ENCODE assay signal across 20 cellular contexts in genomic region chr19:45710731-45711130, GRCh38. TPM values are rescaled to one million over a fixed set of nuclear protein-coding genes. Genes with fewer than 3 reads are reported as not detected.
A peak's percentile ranks its signal among the peaks of the same experiment; 100 is the strongest.
DNase-seq lines count a peak whose midpoint lies in the region; ATAC-seq and TF ChIP-seq lines count a peak whose summit lies in the region.
"Had no signal": no experiment of that assay in that cellular context is flagged by ENCODE, and none has a peak within 500 bp of the region (broad histone marks: within the 10 kb centered on the region; RNA-seq: fewer than 3 reads in every experiment).

No MANE protein-coding gene starts in this region.

- H3K36me3 Mint-ChIP-seq in activated T-cell treated with anti-CD3 and anti-CD28 coated beads, Interleukin-2, amount 50 U/mL, for 72 hours (ENCODE audit: insufficient read depth in 2 of 2): peaks cover 0 to 2% of the 10 kb centered on the region in 2 donors
- H3K36me3 Mint-ChIP-seq in T-helper 17 cell (ENCODE audit: low read depth): peaks cover 2% of the 10 kb centered on the region
- peaks cover 15% of the 10 kb centered on the region for H3K36me3 Mint-ChIP-seq in central memory CD8-positive, alpha-beta T cell (ENCODE audit: insufficient read depth)
- peaks cover 69% of the 10 kb centered on the region for H3K36me3 Mint-ChIP-seq in stimulated activated effector memory CD8-positive, alpha-beta T cell treated with anti-CD3 and anti-CD28 coated beads, Interleukin-12 subunit alpha, Interleukin-12 subunit beta, amount 100 ng/mL, for 72 hours

- H3K9me3 ChIP-seq in T-helper 17 cell (ENCODE audit: control insufficient read depth, low read length, poor library complexity, severe bottlenecking) (no peaks in the 10 kb centered on the region), right lobe of liver (no peaks in the 10 kb centered on the region)
- H3K9me3 ChIP-seq: esophagus muscularis mucosa, prostate gland, tibial nerve had no signal

- ATAC-seq in activated T-cell treated with anti-CD3 and anti-CD28 coated beads, Interleukin-2, amount 50 U/mL, for 72 hours (replicated peaks in 1 of 2): no peak
- no peak for ATAC-seq in T-helper 17 cell
- ATAC-seq in central memory CD8-positive, alpha-beta T cell (replicated peaks; ENCODE audit: extremely low read depth, poor library complexity, severe bottlenecking): no peak
- no peak for ATAC-seq in stimulated activated effector memory CD8-positive, alpha-beta T cell treated with anti-CD3 and anti-CD28 coated beads, Interleukin-12 subunit alpha, Interleukin-12 subunit beta, amount 100 ng/mL, for 72 hours
- no peak for ATAC-seq in right lobe of liver
- no peak for ATAC-seq in HG02588 (IDR thresholded peaks at IDR 0.05; ENCODE audit: unreplicated experiment)

- H3K27me3 ChIP-seq in right lobe of liver: no peaks in the 10 kb centered on the region
- H3K27me3 ChIP-seq: brain microvascular endothelial cell, esophagus muscularis mucosa, tibial nerve had no signal

- H3K4me1 Mint-ChIP-seq in activated T-cell treated with anti-CD3 and anti-CD28 coated beads, Interleukin-2, amount 50 U/mL, for 72 hours (ENCODE audit: low read depth): peaks cover 10% of the 10 kb centered on the region
- H3K4me1 Mint-ChIP-seq in T-helper 17 cell: peaks cover 9% of the 10 kb centered on the region
- peaks cover 12% of the 10 kb centered on the region for H3K4me1 Mint-ChIP-seq in central memory CD8-positive, alpha-beta T cell
- peaks cover 12% of the 10 kb centered on the region for H3K4me1 Mint-ChIP-seq in stimulated activated effector memory CD8-positive, alpha-beta T cell treated with anti-CD3 and anti-CD28 coated beads, Interleukin-12 subunit alpha, Interleukin-12 subunit beta, amount 100 ng/mL, for 72 hours

- no peaks in the 10 kb centered on the region for H3K4me1 ChIP-seq in right lobe of liver
- H3K4me1 ChIP-seq: prostate gland had no signal

- no peaks in the 10 kb centered on the region for H3K27me3 Mint-ChIP-seq in activated T-cell treated with anti-CD3 and anti-CD28 coated beads, Interleukin-2, amount 50 U/mL, for 72 hours (ENCODE audit: low read depth)
- H3K27me3 Mint-ChIP-seq in T-helper 17 cell: no peaks in the 10 kb centered on the region
- H3K27me3 Mint-ChIP-seq in central memory CD8-positive, alpha-beta T cell: no peaks in the 10 kb centered on the region

- H3K27ac Mint-ChIP-seq in activated T-cell treated with anti-CD3 and anti-CD28 coated beads, Interleukin-2, amount 50 U/mL, for 72 hours: peak overlapping the region; percentile 12
- peak overlapping the region; percentile 11 for H3K27ac Mint-ChIP-seq in T-helper 17 cell
- peak overlapping the region; percentile 1 for H3K27ac Mint-ChIP-seq in central memory CD8-positive, alpha-beta T cell (ENCODE audit: low read depth)
- H3K27ac Mint-ChIP-seq in stimulated activated effector memory CD8-positive, alpha-beta T cell treated with anti-CD3 and anti-CD28 coated beads, Interleukin-12 subunit alpha, Interleukin-12 subunit beta, amount 100 ng/mL, for 72 hours: peak overlapping the region; percentile 60
- H3K27ac Mint-ChIP-seq: T-helper 1 cell treated with Interleukin-12 subunit alpha and Interleukin-12 subunit beta and Interleukin-4 antibody, amounts not matched to agents 30 μg/mL and 1 μg/mL, for 36 hours had no signal

- H3K27ac ChIP-seq in right lobe of liver: no peak overlapping the region
- H3K27ac ChIP-seq: brain microvascular endothelial cell, prostate gland had no signal

- peaks cover 0 to 18% (median under 1%) of the 10 kb centered on the region in 4 donors for H3K36me3 ChIP-seq in right lobe of liver

- H3K4me3 ChIP-seq in right lobe of liver: no peak overlapping the region
- H3K4me3 ChIP-seq: esophagus muscularis mucosa, prostate gland, tibial nerve had no signal

- intact Hi-C loops in right lobe of liver (cut with DNase I): no loop called here

- no peak for TF ChIP-seq POLR2A in right lobe of liver (IDR thresholded peaks at IDR 0.05)

- no peaks in the 10 kb centered on the region for H3K9me3 Mint-ChIP-seq in activated T-cell treated with anti-CD3 and anti-CD28 coated beads, Interleukin-2, amount 50 U/mL, for 72 hours
- H3K9me3 Mint-ChIP-seq in central memory CD8-positive, alpha-beta T cell: no peaks in the 10 kb centered on the region
- no peaks in the 10 kb centered on the region for H3K9me3 Mint-ChIP-seq in stimulated activated effector memory CD8-positive, alpha-beta T cell treated with anti-CD3 and anti-CD28 coated beads, Interleukin-12 subunit alpha, Interleukin-12 subunit beta, amount 100 ng/mL, for 72 hours
- H3K9me3 Mint-ChIP-seq: T-helper 1 cell treated with Interleukin-12 subunit alpha and Interleukin-12 subunit beta and Interleukin-4 antibody, amounts not matched to agents 30 μg/mL and 1 μg/mL, for 36 hours had no signal

- no peak overlapping the region for H3K4me3 Mint-ChIP-seq in activated T-cell treated with anti-CD3 and anti-CD28 coated beads, Interleukin-2, amount 50 U/mL, for 72 hours
- no peak overlapping the region for H3K4me3 Mint-ChIP-seq in T-helper 17 cell
- H3K4me3 Mint-ChIP-seq in central memory CD8-positive, alpha-beta T cell: no peak overlapping the region
- H3K4me3 Mint-ChIP-seq in stimulated activated effector memory CD8-positive, alpha-beta T cell treated with anti-CD3 and anti-CD28 coated beads, Interleukin-12 subunit alpha, Interleukin-12 subunit beta, amount 100 ng/mL, for 72 hours: no peak overlapping the region
- H3K4me3 Mint-ChIP-seq: T-helper 1 cell treated with Interleukin-12 subunit alpha and Interleukin-12 subunit beta and Interleukin-4 antibody, amounts not matched to agents 30 μg/mL and 1 μg/mL, for 36 hours had no signal

- WGBS in right lobe of liver (ENCODE audit: insufficient coverage, low coverage, low lambda C conversion rate, missing lambda C conversion rate): 74% methylated on average over 7 of the region's 8 CpGs

- no peak for TF ChIP-seq CTCF in right lobe of liver (IDR thresholded peaks at IDR 0.05)

- no peak for DNase-seq in activated T-cell treated with anti-CD3 and anti-CD28 coated beads, Interleukin-2, amount 50 U/mL, for 72 hours
- DNase-seq in activated T-cell treated with anti-CD3 and anti-CD28 coated beads for 4 hours (no peak), T-helper 17 cell (no peak), right lobe of liver (no peak)
- no peak for DNase-seq in central memory CD8-positive, alpha-beta T cell (ENCODE audit: low spot score in 2 of 2)
- no peak for DNase-seq in stimulated activated effector memory CD8-positive, alpha-beta T cell treated with anti-CD3 and anti-CD28 coated beads, Interleukin-12 subunit alpha, Interleukin-12 subunit beta, amount 100 ng/mL, for 72 hours (ENCODE audit: low spot score in 2 of 2)
- no peak for DNase-seq in activated CD4-positive, alpha-beta T cell treated with anti-CD3 and anti-CD28 coated beads, Interleukin-2, amount 50 U/mL, for 4 hours
- DNase-seq: brain microvascular endothelial cell, C1 segment of cervical spinal cord, NCI-H1417, NCI-H2171, NCI-H526 treated with DMSO at 0.1 percent for 48 hours had no signal

RNA-seq across cellular contexts. Expression of gene QPCTL, which starts 18.3 kb away (rescaled TPM):
- 10 to 100 TPM; 20.8 to 29.8 TPM for total RNA-seq in activated T-cell treated with anti-CD3 and anti-CD28 coated beads, Interleukin-2, amount 50 U/mL, for 72 hours
- total RNA-seq in T-helper 17 cell: 10 to 100 TPM in 1 of 2 donors, 1 to 10 TPM in 1; 7.1 to 13.2 TPM
- total RNA-seq in right lobe of liver: 1 to 10 TPM; 4.4 to 6.9 (median 5.9) TPM

RNA-seq across cellular contexts. Expression of gene SNRPD2, which starts 19.0 kb away (rescaled TPM):
- total RNA-seq in activated T-cell treated with anti-CD3 and anti-CD28 coated beads, Interleukin-2, amount 50 U/mL, for 72 hours: 100 to 1,000 TPM; 449 to 481 TPM
- total RNA-seq in T-helper 17 cell (100 to 1,000 TPM; 333 to 339 TPM), right lobe of liver (10 to 100 TPM; 79.7 to 92.5 (median 88.2) TPM)

RNA-seq across cellular contexts. Expression of gene FBXO46, which starts 20.0 kb away (rescaled TPM):
- 10 to 100 TPM; 38.4 to 46.5 TPM for total RNA-seq in activated T-cell treated with anti-CD3 and anti-CD28 coated beads, Interleukin-2, amount 50 U/mL, for 72 hours
- 10 to 100 TPM; 19.4 to 23.2 TPM for total RNA-seq in T-helper 17 cell
- total RNA-seq in right lobe of liver: 10 to 100 TPM in 1 of 6 experiments, 1 to 10 TPM in 5; 5.6 to 12.4 (median 7.4) TPM

RNA-seq across cellular contexts. Expression of gene MEIOSIN, which starts 22.5 kb away (rescaled TPM):
- under 1 TPM; 0.09 to 0.19 TPM for total RNA-seq in activated T-cell treated with anti-CD3 and anti-CD28 coated beads, Interleukin-2, amount 50 U/mL, for 72 hours
- total RNA-seq in T-helper 17 cell: not detected
- under 1 TPM in 1 of 6 experiments, not detected in 5; 0.24 TPM for total RNA-seq in right lobe of liver
- total RNA-seq: esophagus muscularis mucosa, glomerular endothelial cell, HT-29, liver, tibial nerve had no signal

RNA-seq across cellular contexts. Expression of gene GIPR, which starts 42.7 kb away (rescaled TPM):
- total RNA-seq in activated T-cell treated with anti-CD3 and anti-CD28 coated beads, Interleukin-2, amount 50 U/mL, for 72 hours: 10 to 100 TPM in 1 of 2 donors, 1 to 10 TPM in 1; 5.9 to 11.0 TPM
- total RNA-seq in T-helper 17 cell (1 to 10 TPM; 2.3 to 4.6 TPM), right lobe of liver (under 1 TPM in 4 of 6 experiments, not detected in 2; 0.07 to 0.23 (median 0.18) TPM)
- total RNA-seq: esophagus muscularis mucosa had no signal

Comparison
In these comparisons a context has a peak if more than half of its experiments do, and no peak if none do; other contexts are left out.
1. H3K27ac Mint-ChIP-seq: peak in every context shown above with its lines; median percentile 60 in stimulated activated effector memory CD8-positive, alpha-beta T cell treated with anti-CD3 and anti-CD28 coated beads, Interleukin-12 subunit alpha, Interleukin-12 subunit beta, amount 100 ng/mL, for 72 hours; 12 in activated T-cell treated with anti-CD3 and anti-CD28 coated beads, Interleukin-2, amount 50 U/mL, for 72 hours; 11 in T-helper 17 cell; 1 in central memory CD8-positive, alpha-beta T cell.